ENCODE assay signal across 8 cellular contexts in the genomic region with DNA sequence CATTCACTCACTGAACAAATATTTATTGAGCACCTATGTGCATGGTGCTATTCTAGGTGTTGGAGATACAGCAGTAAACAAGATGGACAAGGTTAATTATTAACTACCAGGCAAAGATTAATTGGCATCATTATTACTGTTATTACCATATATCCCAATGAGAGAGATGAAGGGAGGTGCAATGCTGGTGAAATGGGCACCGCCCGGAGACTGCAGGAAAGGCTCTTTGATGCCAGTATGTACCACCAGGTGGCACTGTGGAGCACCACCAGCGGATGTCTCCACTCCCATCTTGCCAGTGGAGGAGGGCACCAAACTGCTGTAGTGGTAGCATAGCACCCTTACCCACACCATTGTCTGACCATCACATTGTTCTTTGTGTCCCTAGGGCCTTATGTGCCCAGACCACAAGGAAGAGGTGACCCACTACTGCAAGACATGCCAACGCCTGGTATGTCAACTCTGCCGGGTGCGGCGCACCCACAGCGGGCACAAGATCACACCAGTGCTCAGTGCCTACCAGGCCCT. TPM values are rescaled to one million over a fixed set of nuclear protein-coding genes. Genes with fewer than 3 reads are reported as not detected.
DNase-seq lines count a peak whose midpoint lies in the region; ATAC-seq and TF ChIP-seq lines count a peak whose summit lies in the region.

No MANE protein-coding gene starts in this region.

- H3K27me3 ChIP-seq in DOHH2 (ENCODE audit: control insufficient read depth, low read length) (no peaks in the 10 kb centered on the region), MG63 (no peaks in the 10 kb centered on the region)

- peak overlapping the region; percentile 31 for H3K27ac Mint-ChIP-seq in activated T-cell treated with anti-CD3 and anti-CD28 coated beads, Interleukin-2, amount 50 U/mL, for 72 hours
- no peak overlapping the region for H3K27ac Mint-ChIP-seq in nephron progenitor cell

- H3K36me3 Mint-ChIP-seq in activated T-cell treated with anti-CD3 and anti-CD28 coated beads, Interleukin-2, amount 50 U/mL, for 72 hours (ENCODE audit: insufficient read depth in 2 of 2): peaks cover 3 to 4% of the 10 kb centered on the region in 2 donors
- peaks cover 20% of the 10 kb centered on the region for H3K36me3 Mint-ChIP-seq in nephron progenitor cell (ENCODE audit: low read depth)

- H3K27me3 Mint-ChIP-seq in activated T-cell treated with anti-CD3 and anti-CD28 coated beads, Interleukin-2, amount 50 U/mL, for 72 hours (ENCODE audit: low read depth): no peaks in the 10 kb centered on the region
- peaks cover 14% of the 10 kb centered on the region for H3K27me3 Mint-ChIP-seq in nephron progenitor cell (ENCODE audit: low read depth, poor library complexity)

- no peaks in the 10 kb centered on the region for H3K9me3 ChIP-seq in DOHH2 (ENCODE audit: control insufficient read depth, insufficient read depth, low read length)
- H3K9me3 ChIP-seq in MG63: no peaks in the 10 kb centered on the region

- ATAC-seq in activated T-cell treated with anti-CD3 and anti-CD28 coated beads, Interleukin-2, amount 50 U/mL, for 72 hours (replicated peaks in 1 of 2): peak; percentile 34 to 39
- ATAC-seq in GM21825 (IDR thresholded peaks at IDR 0.05; ENCODE audit: unreplicated experiment): no peak

- no peaks in the 10 kb centered on the region for H3K9me2 ChIP-seq in DOHH2 (replicated peaks; ENCODE audit: control insufficient read depth, low read length)

- peaks cover 45% of the 10 kb centered on the region for H3K4me1 ChIP-seq in DOHH2 (ENCODE audit: control insufficient read depth, low read length)

- no peak overlapping the region for H3K4me2 ChIP-seq in DOHH2 (ENCODE audit: low read length)

- H3F3A ChIP-seq in DOHH2 (ENCODE audit: control insufficient read depth, insufficient read depth): peaks cover 13% of the 10 kb centered on the region; the same call in 1 of the 2 replicates

- TF ChIP-seq CTCF in DOHH2 (IDR thresholded peaks at IDR 0.05; ENCODE audit: low read depth, low read length, poor library complexity, severe bottlenecking) (peak; percentile 91), RWPE1 (conservative IDR thresholded peaks at IDR 0.05; ENCODE audit: low read depth) (peak; percentile 91), nephron progenitor cell (IDR thresholded peaks at IDR 0.05) (peak; percentile 89)

- DNase-seq in MG63: peak; percentile 76
- peak; percentile 89 for DNase-seq in RWPE1 (ENCODE audit: low spot score)
- peak; percentile 87 to 88 for DNase-seq in activated T-cell treated with anti-CD3 and anti-CD28 coated beads, Interleukin-2, amount 50 U/mL, for 72 hours
- peak; percentile 66 for DNase-seq in fibroblast of gingiva (ENCODE audit: low read depth)
- DNase-seq in nephron progenitor cell: peak; percentile 89
- DNase-seq in substantia nigra (lab: John Stamatoyannopoulos, UW): peak in 43 of 49 donors; percentile 27 to 86 (median 71)

- peaks cover 48% of the 10 kb centered on the region for H3K4me1 Mint-ChIP-seq in activated T-cell treated with anti-CD3 and anti-CD28 coated beads, Interleukin-2, amount 50 U/mL, for 72 hours (ENCODE audit: low read depth)
- peaks cover 50% of the 10 kb centered on the region for H3K4me1 Mint-ChIP-seq in nephron progenitor cell

- CTCF ChIA-PET in RWPE1 (lab: Yijun Ruan, JAX): interaction anchor here (0.6 to 2.7 kb wide), 7 partner anchors 9 to 88 kb away, joined by 3 to 25 read pairs (median 5); no protein-coding TSS in a partner anchor

- H3K4me3 Mint-ChIP-seq in activated T-cell treated with anti-CD3 and anti-CD28 coated beads, Interleukin-2, amount 50 U/mL, for 72 hours: peak overlapping the region; percentile 6 to 63
- H3K4me3 Mint-ChIP-seq in nephron progenitor cell: peak overlapping the region; percentile 60

- H4K20me1 ChIP-seq in DOHH2 (ENCODE audit: control insufficient read depth, insufficient read depth, low read depth, low read length): no peaks in the 10 kb centered on the region

- no peak overlapping the region for H3K4me3 ChIP-seq in DOHH2 (ENCODE audit: low read length)
- no peak overlapping the region for H3K4me3 ChIP-seq in MG63

- POLR2A ChIA-PET in RWPE1 (lab: Yijun Ruan, JAX; ENCODE audit: low non-redundant PET): interaction anchor here (0.5 kb wide), 1 partner anchor 204 kb away, joined by 3 read pairs; no protein-coding TSS in a partner anchor

- no peak overlapping the region for H3K27ac ChIP-seq in DOHH2 (ENCODE audit: low read depth, low read length)
- H3K27ac ChIP-seq in RWPE1: peak overlapping the region; percentile 87
- no peak overlapping the region for H3K27ac ChIP-seq in substantia nigra (ENCODE audit: low read depth, low read length, poor library complexity, severe bottlenecking)

- H3K9me3 Mint-ChIP-seq in activated T-cell treated with anti-CD3 and anti-CD28 coated beads, Interleukin-2, amount 50 U/mL, for 72 hours: no peaks in the 10 kb centered on the region
- no peaks in the 10 kb centered on the region for H3K9me3 Mint-ChIP-seq in nephron progenitor cell

- H3K36me3 ChIP-seq in DOHH2 (ENCODE audit: control insufficient read depth, low read length) (peaks cover 27% of the 10 kb centered on the region), MG63 (peaks cover 6% of the 10 kb centered on the region)

- H3K79me2 ChIP-seq in DOHH2 (ENCODE audit: control insufficient read depth, low read length): peaks cover 15% of the 10 kb centered on the region

RNA-seq across cellular contexts. Expression of gene TRIM46, which starts 3.0 kb away (rescaled TPM):
- total RNA-seq in MG63 (2014; rRNA removed; shearing (Covaris generic); ENCODE audit: low replicate concordance): not detected in 2 replicates
- total RNA-seq in activated T-cell treated with anti-CD3 and anti-CD28 coated beads, Interleukin-2, amount 50 U/mL, for 72 hours: 1 to 10 TPM; 8.6 to 9.8 TPM

RNA-seq across cellular contexts. Expression of gene KRTCAP2, which starts 3.5 kb away (rescaled TPM):
- 220 and 236 TPM in 2 replicates for total RNA-seq in MG63 (2014; rRNA removed; shearing (Covaris generic); ENCODE audit: low replicate concordance)
- total RNA-seq in activated T-cell treated with anti-CD3 and anti-CD28 coated beads, Interleukin-2, amount 50 U/mL, for 72 hours: 100 to 1,000 TPM; 199 to 203 TPM

RNA-seq across cellular contexts. Expression of gene THBS3, which starts 31.1 kb away (rescaled TPM):
- 9.1 and 11.0 TPM in 2 replicates for total RNA-seq in MG63 (2014; rRNA removed; shearing (Covaris generic); ENCODE audit: low replicate concordance)
- total RNA-seq in activated T-cell treated with anti-CD3 and anti-CD28 coated beads, Interleukin-2, amount 50 U/mL, for 72 hours: 10 to 100 TPM; 24.7 to 28.7 TPM

RNA-seq across cellular contexts. Expression of gene MTX1, which starts 31.9 kb away (rescaled TPM):
- 97.2 and 100 TPM in 2 replicates for total RNA-seq in MG63 (2014; rRNA removed; shearing (Covaris generic); ENCODE audit: low replicate concordance)
- 10 to 100 TPM; 25.5 to 27.4 TPM for total RNA-seq in activated T-cell treated with anti-CD3 and anti-CD28 coated beads, Interleukin-2, amount 50 U/mL, for 72 hours

RNA-seq across cellular contexts. Expression of gene DPM3, which starts 36.3 kb away (rescaled TPM):
- 48.9 TPM in 1 of 2 replicates, not detected in the other for total RNA-seq in MG63 (2014; rRNA removed; shearing (Covaris generic); ENCODE audit: low replicate concordance)
- total RNA-seq in activated T-cell treated with anti-CD3 and anti-CD28 coated beads, Interleukin-2, amount 50 U/mL, for 72 hours: 10 to 100 TPM; 49.4 to 58.9 TPM
